12 cellular contexts compared by ENCODE assay signal in the genomic region with DNA sequence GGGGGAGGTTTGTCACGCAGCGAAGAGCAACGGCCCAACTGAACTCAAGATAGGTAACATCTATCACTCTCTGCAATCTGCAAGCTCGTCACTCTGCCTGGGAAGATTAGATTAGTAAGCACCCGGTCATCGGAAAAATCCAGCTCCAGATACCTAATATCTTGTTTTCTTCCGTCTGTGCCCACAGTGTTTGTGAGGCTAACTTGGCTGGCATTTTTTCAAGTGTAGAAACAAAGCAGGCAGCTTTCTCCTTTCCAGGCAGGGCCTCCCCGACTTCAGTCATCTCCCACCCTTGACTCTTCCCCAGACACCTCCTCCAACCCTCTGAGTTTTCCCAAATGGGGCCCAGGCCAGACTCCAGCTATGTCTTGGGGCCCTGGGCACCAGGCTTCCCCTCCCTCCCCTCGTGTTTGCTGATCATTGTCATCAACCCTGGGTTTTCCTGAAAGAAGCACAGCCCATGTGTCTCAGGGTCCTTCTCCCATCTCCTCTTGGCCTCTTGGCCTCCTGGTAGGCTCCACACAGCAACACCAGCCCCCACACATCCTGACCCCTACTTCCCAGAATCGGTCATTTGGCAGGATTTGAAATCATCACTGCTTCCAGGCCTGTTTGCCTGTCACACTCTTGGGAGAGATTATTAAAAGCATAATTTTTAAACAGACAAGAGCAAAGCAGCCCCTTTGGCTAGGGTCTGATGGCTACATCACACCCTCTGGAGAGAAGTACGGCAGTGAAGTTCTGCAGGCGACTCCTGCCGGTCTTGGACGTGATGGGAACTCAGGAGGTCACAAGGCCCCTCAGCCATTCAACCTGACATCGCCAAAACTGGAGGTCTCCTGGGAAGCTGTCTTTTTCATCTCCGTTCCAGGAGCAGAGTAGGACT.
DNase-seq lines count a peak whose midpoint lies in the region; ATAC-seq, FAIRE-seq and TF ChIP-seq lines count a peak whose summit lies in the region.
"Had no signal": no experiment of that assay in that cellular context is flagged by ENCODE, and none has a peak within 500 bp of the region (broad histone marks: within the 10 kb centered on the region; RNA-seq: fewer than 3 reads in every experiment).

No MANE protein-coding gene starts in this region.

- DNase-seq in GM12891 (ENCODE audit: insufficient read length, low spot score) = no peak
- no peak for DNase-seq in OCI-LY7 (ENCODE audit: low spot score)
- DNase-seq in K562 (ENCODE audit: extremely low read depth in 1 of 4, low spot score in 3 of 4) = peak; percentile 38 to 57 (median 52)
- no peak for DNase-seq in D721Med (ENCODE audit: insufficient read length, low spot score)
- no peak for DNase-seq in brain microvascular endothelial cell
- DNase-seq in NCI-H1930 (lab: John Stamatoyannopoulos, UW) = no peak
- DNase-seq: NCI-H1092 treated with DMSO at 0.1 percent for 48 hours, NCI-H748 treated with DMSO at 0.1 percent for 48 hours had no signal

- H3K9ac ChIP-seq in K562 (ENCODE audit: insufficient read depth in 1 of 2, low read depth in 2 of 2, low read length in 2 of 2) = peak overlapping the region in 1 of 2 experiments; percentile 69; a peak in 1 of 4 replicates
- peak overlapping the region; percentile 73 for H3K9ac ChIP-seq in parathyroid adenoma

- in situ Hi-C loops in K562 (cut with MboI) = no loop called here
- in situ Hi-C loops in brain microvascular endothelial cell (cut with HindIII; ENCODE audit: low pct_ligation_motif_present, low sequenced_read_pairs) = no loop called here

- no peak for TF ChIP-seq RAD21 in K562 (CRISPR knock-in tag; conservative IDR thresholded peaks at IDR 0.05 in 1 of 2, IDR thresholded peaks at IDR 0.05 in 1 of 2)

- H4K20me1 ChIP-seq in OCI-LY7 (ENCODE audit: insufficient read depth, low read length) = no peaks in the 10 kb centered on the region
- H4K20me1 ChIP-seq in K562 (replicated peaks; ENCODE audit: control insufficient read depth, insufficient read depth, low read length) = no peaks in the 10 kb centered on the region

- no peak; the same call in 2 of the 3 replicates for ATAC-seq in K562
- ATAC-seq in HG02763 (IDR thresholded peaks at IDR 0.05; ENCODE audit: unreplicated experiment) = no peak
- ATAC-seq: esophagus mucosa had no signal

- peaks cover 34% of the 10 kb centered on the region for H3K36me3 ChIP-seq in OCI-LY7 (ENCODE audit: insufficient read depth, low read length)
- no peaks in the 10 kb centered on the region for H3K36me3 ChIP-seq in K562 (ENCODE audit: control insufficient read depth, insufficient read depth, low read length)
- no peaks in the 10 kb centered on the region for H3K36me3 ChIP-seq in parathyroid adenoma (ENCODE audit: control insufficient read depth, insufficient read depth, low read length)
- H3K36me3 ChIP-seq in brain microvascular endothelial cell (replicated peaks) = no peaks in the 10 kb centered on the region
- H3K36me3 ChIP-seq: ascending aorta had no signal

- FAIRE-seq in GM12891 (lab: Jason Lieb, UNC) (peak; percentile 43), K562 (lab: Jason Lieb, UNC) (peak; percentile 32), D721Med (lab: Jason Lieb, UNC) (no peak)

- intact Hi-C loops in OCI-LY7 (cut with micrococcal nuclease; ENCODE audit: unreplicated experiment) = no loop called here
- intact Hi-C loops in K562 (cut with micrococcal nuclease) = no loop called here

- H3K79me2 ChIP-seq in OCI-LY7 (ENCODE audit: insufficient read depth, low read depth, low read length) = no peaks in the 10 kb centered on the region
- H3K79me2 ChIP-seq in K562 (ENCODE audit: control insufficient read depth, insufficient read depth, low read length) = no peaks in the 10 kb centered on the region
- peaks cover 4% of the 10 kb centered on the region for H3K79me2 ChIP-seq in parathyroid adenoma

- H3K4me1 ChIP-seq in OCI-LY7 (ENCODE audit: insufficient read depth, low read length, poor library complexity, severe bottlenecking) (peaks cover 80% of the 10 kb centered on the region), K562 (replicated peaks in 1 of 2; ENCODE audit: control insufficient read depth in 2 of 2, insufficient read depth in 2 of 2, low read length in 2 of 2) (peaks cover 32 to 52% of the 10 kb centered on the region in 2 experiments), parathyroid adenoma (peaks cover 95% of the 10 kb centered on the region)

- peak; percentile 91 for TF ChIP-seq EP300 in K562 (IDR thresholded peaks at IDR 0.05; ENCODE audit: low read length)

- H3K27me3 ChIP-seq in K562 (ENCODE audit: control insufficient read depth in 2 of 2, insufficient read depth in 2 of 2, low read length in 2 of 2) = no peaks in the 10 kb centered on the region
- H3K27me3 ChIP-seq in parathyroid adenoma (ENCODE audit: control insufficient read depth, insufficient read depth, low read length) = no peaks in the 10 kb centered on the region
- H3K27me3 ChIP-seq in brain microvascular endothelial cell (replicated peaks) = no peaks in the 10 kb centered on the region
- H3K27me3 ChIP-seq: ascending aorta had no signal

- H3K4me3 ChIP-seq in OCI-LY7 (ENCODE audit: low read depth, low read length, poor library complexity, severe bottlenecking) = no peak overlapping the region
- no peak overlapping the region for H3K4me3 ChIP-seq in K562
- peak overlapping the region; percentile 27 for H3K4me3 ChIP-seq in parathyroid adenoma (ENCODE audit: low read depth, low read length)
- H3K4me3 ChIP-seq in brain microvascular endothelial cell (ENCODE audit: low read depth, low read length) = no peak overlapping the region
- H3K4me3 ChIP-seq: ascending aorta had no signal

- H3K27ac ChIP-seq in OCI-LY7 (ENCODE audit: low read depth, low read length, poor library complexity, severe bottlenecking) (peak overlapping the region; percentile 58), K562 (ENCODE audit: extremely low read depth, low read depth, low read length) (no peak overlapping the region), parathyroid adenoma (peak overlapping the region; percentile 100), brain microvascular endothelial cell (no peak overlapping the region)

- CTCF ChIA-PET in OCI-LY7 (lab: Charles Lee; ENCODE audit: unreplicated experiment) (interaction anchor here (0.5 to 1.3 kb wide), 4 partner anchors 13 to 587 kb away, joined by 3 read pairs; no protein-coding TSS in a partner anchor), K562 (lab: Yijun Ruan, JAX; ENCODE audit: low intra/inter-chr PET ratio) (no interaction called here)

- TF ChIP-seq CTCF in OCI-LY7 (conservative IDR thresholded peaks at IDR 0.05; ENCODE audit: low read length) (no peak), K562 (IDR thresholded peaks at IDR 0.05 in 2 of 3, conservative IDR thresholded peaks at IDR 0.05 in 1 of 3; ENCODE audit: insufficient read depth in 2 of 3, low read depth in 1 of 3, low read length in 3 of 3) (no peak), parathyroid adenoma (IDR thresholded peaks at IDR 0.05) (peak; percentile 6), D721Med (IDR thresholded peaks at IDR 0.05; ENCODE audit: insufficient read depth, missing control alignments) (no peak), brain microvascular endothelial cell (IDR thresholded peaks at IDR 0.05; ENCODE audit: low read depth, low read length, missing control alignments) (no peak)

- POLR2A ChIA-PET in OCI-LY7 (lab: Charles Lee) = interaction anchor here (0.6 to 4.1 kb wide), 12 partner anchors 8 to 870 kb away, joined by 3 to 39 read pairs (median 10); a partner anchor contains a TSS
- POLR2A ChIA-PET in K562 (lab: Yijun Ruan, JAX) = interaction anchor here (0.6 to 2.2 kb wide), 7 partner anchors 8 to 145 kb away, joined by 3 to 10 read pairs (median 4); a partner anchor contains a TSS

- BruUV-seq in OCI-LY7 (replicated peaks; lab: Mats Ljungman, UMichigan) = no TSS peak
- BruUV-seq in K562 (replicated peaks; lab: Mats Ljungman, UMichigan) = no TSS peak

- no peaks in the 10 kb centered on the region for H3K9me2 ChIP-seq in OCI-LY7 (ENCODE audit: insufficient read depth, low read length)

- TF ChIP-seq POLR2A in GM12891 (IDR thresholded peaks at IDR 0.05; ENCODE audit: low read depth, low read length) (no peak), K562 (conservative IDR thresholded peaks at IDR 0.05) (no peak)

- H3K4me2 ChIP-seq in OCI-LY7 (ENCODE audit: low read length) (peak overlapping the region; percentile 56), K562 (ENCODE audit: insufficient read depth, low read length) (peak overlapping the region; percentile 58; the same call in 1 of the 2 replicates), parathyroid adenoma (ENCODE audit: low read length) (peak overlapping the region; percentile 73)

- H3K9me3 ChIP-seq in OCI-LY7 (ENCODE audit: low read length) (peaks cover 6% of the 10 kb centered on the region), K562 (replicated peaks; ENCODE audit: control insufficient read depth, insufficient read depth, low read depth, low read length) (0 out of 2 replicates have a peak, but pooled peaks cover 2% of the 10 kb centered on the region), parathyroid adenoma (ENCODE audit: control insufficient read depth, low read length) (no peaks in the 10 kb centered on the region)

- no peaks in the 10 kb centered on the region for H3K9me1 ChIP-seq in K562 (ENCODE audit: control insufficient read depth, insufficient read depth, low read length)

- 28% methylated on average over 16 of the region's 16 CpGs for WGBS in K562 (ENCODE audit: insufficient coverage, low coverage, missing lambda C conversion rate)

- H2AFZ ChIP-seq in OCI-LY7 (ENCODE audit: low read length) = no peak overlapping the region
- H2AFZ ChIP-seq in K562 (ENCODE audit: low read depth, low read length) = peak overlapping the region; percentile 77
- H2AFZ ChIP-seq in parathyroid adenoma = no peak overlapping the region

TF ChIP-seq in GM12891, 5 proteins besides CTCF, POLR2A, EP300 and RAD21:
- TF ChIP-seq POLR2AphosphoS5 (IDR thresholded peaks at IDR 0.05; ENCODE audit: low read depth, low read length) = no peak
- no peak for TF ChIP-seq POU2F2 (IDR thresholded peaks at IDR 0.05; ENCODE audit: low read depth, low read length)
- no peak for TF ChIP-seq PAX5 (IDR thresholded peaks at IDR 0.05; ENCODE audit: insufficient read depth, low read length, severe bottlenecking)
- TF ChIP-seq TAF1 (IDR thresholded peaks at IDR 0.05; ENCODE audit: low read depth, low read length) = no peak
- TF ChIP-seq SPI1 (IDR thresholded peaks at IDR 0.05; ENCODE audit: low read depth, low read length) = no peak

TF ChIP-seq in K562, 482 proteins besides CTCF, POLR2A, EP300 and RAD21 (continues in another document):
- TF ChIP-seq, protein P1, sequence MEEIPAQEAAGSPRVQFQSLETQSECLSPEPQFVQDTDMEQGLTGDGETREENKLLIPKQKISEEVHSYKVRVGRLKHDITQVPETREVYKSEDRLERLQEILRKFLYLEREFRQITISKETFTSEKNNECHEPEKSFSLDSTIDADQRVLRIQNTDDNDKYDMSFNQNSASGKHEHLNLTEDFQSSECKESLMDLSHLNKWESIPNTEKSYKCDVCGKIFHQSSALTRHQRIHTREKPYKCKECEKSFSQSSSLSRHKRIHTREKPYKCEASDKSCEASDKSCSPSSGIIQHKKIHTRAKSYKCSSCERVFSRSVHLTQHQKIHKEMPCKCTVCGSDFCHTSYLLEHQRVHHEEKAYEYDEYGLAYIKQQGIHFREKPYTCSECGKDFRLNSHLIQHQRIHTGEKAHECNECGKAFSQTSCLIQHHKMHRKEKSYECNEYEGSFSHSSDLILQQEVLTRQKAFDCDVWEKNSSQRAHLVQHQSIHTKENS (CRISPR knock-in tag; IDR thresholded peaks at IDR 0.05) = no peak
- TF ChIP-seq ZNF561 (CRISPR knock-in tag; conservative IDR thresholded peaks at IDR 0.05) (no peak), HLTF (IDR thresholded peaks at IDR 0.05) (no peak)

Comparison
In these comparisons a context has a peak if more than half of its experiments do, and no peak if none do; other contexts are left out.
1. DNase-seq: peak in K562 (4 of 4); none in GM12891 (single experiment), OCI-LY7 (single experiment), D721Med (single experiment), brain microvascular endothelial cell (single experiment) and NCI-H1930 (0 of 2).
2. H3K27ac ChIP-seq: peak in OCI-LY7 (single experiment) and parathyroid adenoma (single experiment); none in K562 (single experiment) and brain microvascular endothelial cell (single experiment).
3. Peak in every context shown above with its lines, with median percentiles within 50 percentile points of each other: H3K4me2 ChIP-seq.